In the genomic region with DNA sequence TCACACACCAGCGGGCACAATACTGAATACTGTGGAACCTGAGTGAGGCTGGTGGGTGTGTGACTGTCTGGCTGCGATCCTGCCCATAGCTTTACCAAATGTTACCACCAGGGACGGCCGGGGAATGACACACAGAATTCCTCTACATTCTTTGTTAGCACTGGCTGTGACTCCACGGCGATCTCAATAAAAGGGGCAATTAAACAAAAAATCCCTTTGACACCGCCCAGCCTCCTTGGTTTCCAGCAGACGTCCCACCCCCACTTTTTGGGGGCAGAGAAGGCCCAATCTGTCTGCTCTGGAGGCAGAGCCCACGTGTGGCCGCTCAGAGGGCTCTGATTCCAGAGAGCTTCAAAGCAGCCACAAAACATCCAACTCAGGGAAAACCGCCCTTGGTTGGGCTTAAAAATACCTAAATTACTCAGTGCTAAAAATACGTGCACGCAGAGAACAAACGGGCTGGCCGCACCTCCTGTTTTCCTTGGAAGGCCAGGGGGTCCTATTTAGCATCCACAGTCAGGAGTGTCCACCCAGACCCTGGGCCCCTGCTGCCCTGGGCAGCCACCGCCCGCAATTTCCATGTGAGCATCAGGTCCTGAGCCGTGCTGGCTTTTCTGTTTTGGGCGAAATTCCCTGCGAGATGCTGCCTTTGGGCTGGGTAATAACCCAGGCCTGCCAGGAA, we compare ENCODE assay signal across 10 cellular contexts. TPM values are rescaled to one million over a fixed set of nuclear protein-coding genes. Genes with fewer than 3 reads are reported as not detected.
DNase-seq lines count a peak whose midpoint lies in the region; TF ChIP-seq lines count a peak whose summit lies in the region.
"Had no signal": no experiment of that assay in that cellular context is flagged by ENCODE, and none has a peak within 500 bp of the region (broad histone marks: within the 10 kb centered on the region; RNA-seq: fewer than 3 reads in every experiment).

No MANE protein-coding gene starts in this region.

- POLR2A ChIA-PET in SK-N-SH (lab: Yijun Ruan, JAX) = no interaction called here
- POLR2A ChIA-PET in CD8-positive, alpha-beta memory T cell (lab: Charles Lee) = no interaction called here

- no peaks in the 10 kb centered on the region for H3K27me3 ChIP-seq in DOHH2 (ENCODE audit: control insufficient read depth, low read length)
- H3K27me3 ChIP-seq in SK-N-SH (ENCODE audit: insufficient read depth) = no peaks in the 10 kb centered on the region
- no peaks in the 10 kb centered on the region for H3K27me3 ChIP-seq in CD8-positive, alpha-beta memory T cell (ENCODE audit: insufficient read depth, low read length, poor library complexity, severe bottlenecking)
- H3K27me3 ChIP-seq: pancreas had no signal

- peaks cover 0 to 3% of the 10 kb centered on the region in 2 donors for H3K27me3 Mint-ChIP-seq in CD8-positive, alpha-beta memory T cell
- H3K27me3 Mint-ChIP-seq: activated naive CD8-positive, alpha-beta T cell treated with anti-CD3 and anti-CD28 coated beads for 36 hours had no signal

- H3K4me2 ChIP-seq in DOHH2 (ENCODE audit: low read length) = peak overlapping the region; percentile 73; the same call in 1 of the 2 replicates
- no peak overlapping the region; the same call in 1 of the 2 replicates for H3K4me2 ChIP-seq in SK-N-SH

- H3K9ac ChIP-seq in SK-N-SH = no peak overlapping the region

- H3K36me3 ChIP-seq in DOHH2 (ENCODE audit: control insufficient read depth, low read length) (peaks cover 21% of the 10 kb centered on the region), SK-N-SH (replicated peaks in 1 of 2; ENCODE audit: control insufficient read depth in 1 of 2, insufficient read depth in 2 of 2, low read length in 1 of 2) (no peaks in the 10 kb centered on the region)
- H3K36me3 ChIP-seq in CD8-positive, alpha-beta memory T cell (ENCODE audit: insufficient read depth, low read length) = no peaks in the 10 kb centered on the region
- H3K36me3 ChIP-seq: pancreas had no signal

- H3F3A ChIP-seq in DOHH2 (ENCODE audit: control insufficient read depth, insufficient read depth) (peaks cover 24% of the 10 kb centered on the region), SK-N-SH (replicated peaks; ENCODE audit: insufficient read depth) (peaks cover 29% of the 10 kb centered on the region)

- H3K27ac Mint-ChIP-seq in CD8-positive, alpha-beta memory T cell = no peak overlapping the region
- H3K27ac Mint-ChIP-seq: activated naive CD8-positive, alpha-beta T cell treated with anti-CD3 and anti-CD28 coated beads for 36 hours had no signal

- TF ChIP-seq RAD21 in SK-N-SH (IDR thresholded peaks at IDR 0.05; ENCODE audit: low read length) = no peak

- H3K9me2 ChIP-seq in DOHH2 (replicated peaks; ENCODE audit: control insufficient read depth, low read length) (no peaks in the 10 kb centered on the region), SK-N-SH (no peaks in the 10 kb centered on the region)

- peak overlapping the region; percentile 61 for H3K27ac ChIP-seq in DOHH2 (ENCODE audit: low read depth, low read length)
- H3K27ac ChIP-seq in SK-N-SH (ENCODE audit: low read depth in 2 of 2, low read length in 1 of 2) = peak overlapping the region in 1 of 2 experiments; percentile 19; a peak in 2 of 4 replicates
- H3K27ac ChIP-seq in CD8-positive, alpha-beta memory T cell (ENCODE audit: low read depth, low read length) = no peak overlapping the region
- H3K27ac ChIP-seq: pancreas had no signal

- no peak for TF ChIP-seq CTCF in DOHH2 (IDR thresholded peaks at IDR 0.05; ENCODE audit: low read depth, low read length, poor library complexity, severe bottlenecking)
- TF ChIP-seq CTCF in SK-N-SH (IDR thresholded peaks at IDR 0.05) = peak; percentile 38

- H4K20me1 ChIP-seq in DOHH2 (ENCODE audit: control insufficient read depth, insufficient read depth, low read depth, low read length) (peaks cover 3% of the 10 kb centered on the region; the same call in 1 of the 2 replicates), SK-N-SH (ENCODE audit: insufficient read depth) (no peaks in the 10 kb centered on the region)

- no peak for TF ChIP-seq EP300 in SK-N-SH (IDR thresholded peaks at IDR 0.05; ENCODE audit: borderline replicate concordance in 1 of 2, low read depth in 1 of 2, low read length in 1 of 2)

- 56% methylated on average over 12 of the region's 20 CpGs for WGBS in SK-N-SH (ENCODE audit: low lambda C conversion rate)

- DNase-seq in SK-N-SH (no peak), fibroblast of gingiva (ENCODE audit: low read depth) (peak; percentile 42), posterior cingulate gyrus (peak in 6 of 10 donors; percentile 28 to 89 (median 56)), COR-L47 (lab: John Stamatoyannopoulos, UW) (no peak), NCI-H748 treated with DMSO at 0.1 percent for 48 hours (lab: John Stamatoyannopoulos, UW) (no peak)
- DNase-seq in stimulated activated CD4-positive, alpha-beta T cell treated with anti-CD3 and anti-CD28 coated beads, Interleukin-12 subunit alpha, Interleukin-12 subunit beta, amount 100 ng/mL, for 4 hours = no peak
- no peak for DNase-seq in CD8-positive, alpha-beta memory T cell
- DNase-seq: activated naive CD8-positive, alpha-beta T cell treated with anti-CD3 and anti-CD28 coated beads for 36 hours; pancreas had no signal

- H3K4me1 Mint-ChIP-seq in CD8-positive, alpha-beta memory T cell = no peaks in the 10 kb centered on the region
- H3K4me1 Mint-ChIP-seq: activated naive CD8-positive, alpha-beta T cell treated with anti-CD3 and anti-CD28 coated beads for 36 hours had no signal

- H3K9me3 ChIP-seq in DOHH2 (ENCODE audit: control insufficient read depth, insufficient read depth, low read length) (no peaks in the 10 kb centered on the region), SK-N-SH (no peaks in the 10 kb centered on the region)
- no peaks in the 10 kb centered on the region for H3K9me3 ChIP-seq in CD8-positive, alpha-beta memory T cell (ENCODE audit: low read length)
- H3K9me3 ChIP-seq: pancreas had no signal

- H3K4me1 ChIP-seq in DOHH2 (ENCODE audit: control insufficient read depth, low read length) (peaks cover 58% of the 10 kb centered on the region), SK-N-SH (ENCODE audit: control insufficient read depth in 1 of 2, insufficient read depth in 2 of 2, low read depth in 1 of 2, low read length in 1 of 2) (no peaks in the 10 kb centered on the region; a peak in 2 of 4 replicates)
- H3K4me1 ChIP-seq in CD8-positive, alpha-beta memory T cell (ENCODE audit: insufficient read depth, low read length) = no peaks in the 10 kb centered on the region
- H3K4me1 ChIP-seq: pancreas had no signal

- H2AFZ ChIP-seq in SK-N-SH (ENCODE audit: low read depth) = 0 out of 2 replicates have a peak overlapping the region, but pooled peaks have one; percentile 66

- no peaks in the 10 kb centered on the region for H3K36me3 Mint-ChIP-seq in CD8-positive, alpha-beta memory T cell
- H3K36me3 Mint-ChIP-seq: activated naive CD8-positive, alpha-beta T cell treated with anti-CD3 and anti-CD28 coated beads for 36 hours had no signal

- no peak overlapping the region for H3K4me3 ChIP-seq in DOHH2 (ENCODE audit: low read length)
- H3K4me3 ChIP-seq in SK-N-SH (ENCODE audit: low read depth in 2 of 2, low read length in 1 of 2) = no peak overlapping the region
- H3K4me3 ChIP-seq in CD8-positive, alpha-beta memory T cell (ENCODE audit: low read length) = no peak overlapping the region
- H3K4me3 ChIP-seq: pancreas had no signal

- CTCF ChIA-PET in SK-N-SH (lab: Yijun Ruan, JAX) = interaction anchor here (0.6 to 1.3 kb wide), 2 partner anchors 14 to 27 kb away, joined by 3 read pairs; no protein-coding TSS in a partner anchor
- CTCF ChIA-PET in CD8-positive, alpha-beta memory T cell (lab: Charles Lee) = interaction anchor here (0.7 kb wide), 1 partner anchor 48 kb away, joined by 3 read pairs; a partner anchor contains a TSS

- H3K79me2 ChIP-seq in DOHH2 (ENCODE audit: control insufficient read depth, low read length) = peaks cover 20% of the 10 kb centered on the region
- H3K79me2 ChIP-seq in SK-N-SH (ENCODE audit: insufficient read depth) = no peaks in the 10 kb centered on the region

- no peaks in the 10 kb centered on the region for H3K9me3 Mint-ChIP-seq in CD8-positive, alpha-beta memory T cell
- H3K9me3 Mint-ChIP-seq: activated naive CD8-positive, alpha-beta T cell treated with anti-CD3 and anti-CD28 coated beads for 36 hours had no signal

- intact Hi-C loops in posterior cingulate gyrus (cut with DNase I) = no loop called here

- no peak overlapping the region for H3K4me3 Mint-ChIP-seq in CD8-positive, alpha-beta memory T cell
- H3K4me3 Mint-ChIP-seq: activated naive CD8-positive, alpha-beta T cell treated with anti-CD3 and anti-CD28 coated beads for 36 hours had no signal

TF ChIP-seq in SK-N-SH, 30 proteins besides CTCF, POLR2A, EP300 and RAD21:
- no peak for TF ChIP-seq RCOR1 (IDR thresholded peaks at IDR 0.05; ENCODE audit: low read length)
- no peak for TF ChIP-seq GABPA (IDR thresholded peaks at IDR 0.05; ENCODE audit: low read depth)
- TF ChIP-seq, protein P1, sequence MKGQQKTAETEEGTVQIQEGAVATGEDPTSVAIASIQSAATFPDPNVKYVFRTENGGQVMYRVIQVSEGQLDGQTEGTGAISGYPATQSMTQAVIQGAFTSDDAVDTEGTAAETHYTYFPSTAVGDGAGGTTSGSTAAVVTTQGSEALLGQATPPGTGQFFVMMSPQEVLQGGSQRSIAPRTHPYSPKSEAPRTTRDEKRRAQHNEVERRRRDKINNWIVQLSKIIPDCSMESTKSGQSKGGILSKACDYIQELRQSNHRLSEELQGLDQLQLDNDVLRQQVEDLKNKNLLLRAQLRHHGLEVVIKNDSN (IDR thresholded peaks at IDR 0.05; ENCODE audit: borderline replicate concordance, low read depth) = no peak

RNA-seq across cellular contexts. Expression of a gene that starts 47.8 kb away (rescaled TPM):
- 54.0 and 67.6 TPM in 2 replicates for polyA plus RNA-seq in SK-N-SH (2012; rRNA removed)
- polyA plus RNA-seq in SK-N-SH (2012; cell fraction: cytosol; rRNA removed) = 29.6 and 31.6 TPM in 2 replicates
- polyA plus RNA-seq in SK-N-SH (2012; cell fraction: nucleus; rRNA removed) = 134 and 135 TPM in 2 replicates
- total RNA-seq in CD8-positive, alpha-beta memory T cell = 10 to 100 TPM; 51.1 to 53.7 TPM
- 90.7 TPM for polyA plus RNA-seq in CD8-positive, alpha-beta memory T cell

Comparison
In these comparisons a context has a peak if more than half of its experiments do, and no peak if none do; other contexts are left out.
1. DNase-seq: peak in fibroblast of gingiva (single experiment) and posterior cingulate gyrus (6 of 10); none in SK-N-SH (single experiment), COR-L47 (single experiment), stimulated activated CD4-positive, alpha-beta T cell treated with anti-CD3 and anti-CD28 coated beads, Interleukin-12 subunit alpha, Interleukin-12 subunit beta, amount 100 ng/mL, for 4 hours (single experiment), CD8-positive, alpha-beta memory T cell (0 of 5) and NCI-H748 treated with DMSO at 0.1 percent for 48 hours (single experiment).